8 cellular contexts compared by ENCODE assay signal in genomic region chr3:53044371-53045106, GRCh38. TPM values are rescaled to one million over a fixed set of nuclear protein-coding genes. Genes with fewer than 3 reads are reported as not detected.
DNase-seq lines count a peak whose midpoint lies in the region; ATAC-seq and TF ChIP-seq lines count a peak whose summit lies in the region.

No MANE protein-coding gene starts in this region.

- no peak for TF ChIP-seq CTCF in foreskin fibroblast (IDR thresholded peaks at IDR 0.05; ENCODE audit: low read depth, low read length)
- TF ChIP-seq CTCF in neural cell (IDR thresholded peaks at IDR 0.05; ENCODE audit: poor library complexity, severe bottlenecking): peak; percentile 19
- no peak for TF ChIP-seq CTCF in upper lobe of left lung (IDR thresholded peaks at IDR 0.05)

- TF ChIP-seq EP300 in neural cell (conservative IDR thresholded peaks at IDR 0.05; ENCODE audit: poor library complexity, severe bottlenecking) (no peak), upper lobe of left lung (IDR thresholded peaks at IDR 0.05) (no peak)

- H3K9ac ChIP-seq in neural cell (ENCODE audit: low read length): peak overlapping the region; percentile 59

- H3K9me2 ChIP-seq in neural cell (ENCODE audit: insufficient read depth, low read length): no peaks in the 10 kb centered on the region

- TF ChIP-seq POLR2A in upper lobe of left lung (IDR thresholded peaks at IDR 0.05): no peak

- H3K36me3 ChIP-seq in neural cell (ENCODE audit: insufficient read depth, low read length) (no peaks in the 10 kb centered on the region), upper lobe of left lung (no peaks in the 10 kb centered on the region)

- WGBS in upper lobe of left lung, 2 donors: 13 to 43% methylated on average over 14 to 33 of the region's 33 CpGs

- no peak overlapping the region for H2AFZ ChIP-seq in neural cell (ENCODE audit: low read depth, low read length)

- peak overlapping the region; percentile 73 to 80 for H3K4me3 ChIP-seq in foreskin fibroblast (ENCODE audit: low read depth in 1 of 2, low read length in 2 of 2)
- H3K4me3 ChIP-seq in neural cell (ENCODE audit: low read length): peak overlapping the region; percentile 74
- H3K4me3 ChIP-seq in upper lobe of left lung: peak overlapping the region; percentile 45 to 98 (median 97)

- H3K79me2 ChIP-seq in neural cell (replicated peaks; ENCODE audit: insufficient read depth, low read length): peaks cover 32% of the 10 kb centered on the region

- peak overlapping the region; percentile 49 for H3K4me2 ChIP-seq in neural cell (ENCODE audit: low read length)

- H3K9me3 ChIP-seq in neural cell (ENCODE audit: low read length): no peaks in the 10 kb centered on the region
- H3K9me3 ChIP-seq in upper lobe of left lung: no peaks in the 10 kb centered on the region

- DNase-seq in COR-L47 (lab: John Stamatoyannopoulos, UW): peak; percentile 11
- peak; percentile 5 for DNase-seq in NCI-H460 (ENCODE audit: extremely low read depth, low read depth)
- DNase-seq in activated T-helper 9 cell treated with anti-CD3 and anti-CD28 coated beads, Interleukin-2, amount 50 U/mL, for 16 hours (ENCODE audit: low read depth): peak; percentile 8
- DNase-seq in foreskin fibroblast: peak in 1 of 2 donors; percentile 64
- peak in 1 of 2 donors; percentile 29 for DNase-seq in upper lobe of left lung
- DNase-seq in NCI-H524 treated with DMSO at 0.1 percent for 48 hours (lab: John Stamatoyannopoulos, UW): no peak

- no peak for TF ChIP-seq RAD21 in neural cell (conservative IDR thresholded peaks at IDR 0.05)

- H3F3A ChIP-seq in neural cell (ENCODE audit: insufficient read depth, low read length, poor library complexity, severe bottlenecking): no peaks in the 10 kb centered on the region

- peaks cover 19% of the 10 kb centered on the region for H3K27me3 ChIP-seq in neural cell (ENCODE audit: insufficient read depth, low read depth, low read length)
- no peaks in the 10 kb centered on the region for H3K27me3 ChIP-seq in upper lobe of left lung

- no peaks in the 10 kb centered on the region for H4K20me1 ChIP-seq in neural cell (ENCODE audit: insufficient read depth)

- H3K27ac ChIP-seq in neural cell (ENCODE audit: low read length) (no peak overlapping the region), upper lobe of left lung (peak overlapping the region; percentile 86 to 93 (median 88))

- ATAC-seq in GM21723 (IDR thresholded peaks at IDR 0.05; ENCODE audit: unreplicated experiment): peak; percentile 8
- peak; percentile 29 to 44 for ATAC-seq in upper lobe of left lung (ENCODE audit: low FRiP score in 2 of 2)

- peaks cover 6 to 36% (median 11%) of the 10 kb centered on the region in 4 donors for H3K4me1 ChIP-seq in upper lobe of left lung

TF ChIP-seq in neural cell, 6 proteins besides CTCF, POLR2A, EP300 and RAD21:
- TF ChIP-seq REST (IDR thresholded peaks at IDR 0.05; ENCODE audit: borderline replicate concordance) (no peak), TAF1 (IDR thresholded peaks at IDR 0.05; ENCODE audit: low read depth) (no peak), MXI1 (conservative IDR thresholded peaks at IDR 0.05; ENCODE audit: poor library complexity, severe bottlenecking) (peak; percentile 62)

RNA-seq across cellular contexts. Expression of gene SFMBT1, which starts 1.3 kb away (rescaled TPM):
- 9.6 and 10.1 TPM in 2 replicates for total RNA-seq in NCI-H460 (2014; rRNA removed; shearing (Covaris generic))
- polyA plus RNA-seq in NCI-H460 (2014; cell fraction: nucleus; rRNA removed): 6.4 and 6.6 TPM in 2 replicates
- polyA plus RNA-seq in neural cell: 17.3 and 41.7 TPM in 2 replicates
- 37.7 and 50.1 TPM in 2 replicates for polyA minus RNA-seq in neural cell
- 10 to 100 TPM; 12.8 to 69.9 (median 32.9) TPM for total RNA-seq in upper lobe of left lung
